Comparison of ENCODE assay signal across 8 cellular contexts in the genomic region with DNA sequence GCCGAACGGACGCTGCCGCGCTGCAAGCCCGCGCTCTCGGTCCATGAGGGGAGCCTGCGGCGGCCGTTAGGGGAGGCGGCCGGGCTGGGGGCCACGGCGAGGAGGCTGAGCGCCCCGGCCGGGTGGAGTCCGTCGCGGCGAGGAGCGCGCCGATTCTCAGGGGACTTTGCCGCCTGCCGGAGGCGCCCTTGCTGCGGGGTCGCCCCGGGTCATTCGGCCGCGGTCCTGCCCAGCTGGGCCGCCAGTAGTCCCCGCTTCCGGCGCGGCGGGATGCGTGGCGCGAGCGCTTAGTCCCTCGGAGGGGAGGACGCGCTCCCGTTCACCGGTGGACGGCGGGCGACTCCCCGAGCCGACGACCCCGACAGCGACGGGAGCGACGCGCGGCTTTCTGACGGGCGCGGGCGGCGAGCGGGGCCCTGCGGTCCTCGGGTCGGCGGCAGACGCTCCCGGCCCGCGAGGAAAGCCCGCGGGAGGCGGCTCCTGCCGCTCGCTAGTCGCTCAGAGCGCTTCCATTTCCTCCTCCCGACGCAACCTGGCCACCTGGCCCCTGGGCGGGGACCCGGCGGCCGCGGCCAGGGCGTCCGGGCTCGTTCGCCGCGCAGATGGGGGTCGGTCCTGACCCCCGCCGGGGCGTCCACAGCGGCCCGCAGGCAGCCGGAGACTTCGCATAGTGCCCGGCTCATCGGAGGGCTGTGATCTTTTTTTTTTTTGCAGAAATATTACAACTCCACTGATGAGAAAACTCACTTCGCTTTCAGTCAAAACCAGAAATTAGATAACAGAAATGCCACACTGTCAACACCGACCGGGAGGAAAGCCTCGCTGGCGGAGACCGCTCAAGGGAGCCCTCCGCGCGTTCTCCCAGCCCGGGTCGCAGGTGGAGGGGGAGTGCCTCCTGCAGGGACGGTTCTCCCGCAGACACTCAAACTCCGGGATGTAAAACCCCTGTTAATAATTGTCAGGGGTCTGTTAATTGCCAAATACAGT. TPM values are rescaled to one million over a fixed set of nuclear protein-coding genes. Genes with fewer than 3 reads are reported as not detected.
DNase-seq lines count a peak whose midpoint lies in the region; ATAC-seq, FAIRE-seq and TF ChIP-seq lines count a peak whose summit lies in the region.

No MANE protein-coding gene starts in this region.

- H3K4me3 ChIP-seq in A673 (ENCODE audit: low read depth, low read length, poor library complexity, severe bottlenecking) (peak overlapping the region; percentile 89), esophagus muscularis mucosa (peak overlapping the region; percentile 83 to 99 (median 90))

- no peak for TF ChIP-seq EP300 in esophagus muscularis mucosa (IDR thresholded peaks at IDR 0.05)

- under 1% methylated on average over 52 of the region's 120 CpGs for WGBS in esophagus muscularis mucosa

- FAIRE-seq in GM12892 (lab: Jason Lieb, UNC): peak; percentile 63

- BruUV-seq in A673 (replicated peaks; lab: Mats Ljungman, UMichigan): no TSS peak

- H3K27me3 ChIP-seq in A673 (replicated peaks; ENCODE audit: insufficient read depth, low read depth, low read length, poor library complexity): no peaks in the 10 kb centered on the region
- H3K27me3 ChIP-seq in esophagus muscularis mucosa: no peaks in the 10 kb centered on the region

- H3K27ac ChIP-seq in A673 (ENCODE audit: low read depth, low read length, poor library complexity, severe bottlenecking): peak overlapping the region; percentile 97
- peak overlapping the region; percentile 97 to 100 (median 98) for H3K27ac ChIP-seq in esophagus muscularis mucosa (replicated peaks in 1 of 4)

- H3K9me3 ChIP-seq in A673 (ENCODE audit: low read depth, low read length, poor library complexity, severe bottlenecking): no peaks in the 10 kb centered on the region
- peaks cover 0 to 4% (median 0%) of the 10 kb centered on the region in 4 donors for H3K9me3 ChIP-seq in esophagus muscularis mucosa

- intact Hi-C loops in A673 (cut with micrococcal nuclease; ENCODE audit: unreplicated experiment) (loop anchor here (5.0 kb wide), 2 partner anchors 107 to 128 kb away; no protein-coding TSS in a partner anchor), esophagus muscularis mucosa (cut with DNase I) (loop anchor here (5.0 kb wide), 2 partner anchors 78 to 133 kb away; partner anchors contain the start of gene PRDM15), natural killer cell (cut with micrococcal nuclease) (loop anchor here (1.0 to 5.0 kb wide), 2 partner anchors 52 to 133 kb away; partner anchors contain the start of gene PRDM15)
- intact Hi-C loops in activated CD4-positive, alpha-beta memory T cell treated with anti-CD3 and anti-CD28 coated beads for 36 hours (cut with micrococcal nuclease): loop anchor here (1.0 kb wide), 2 partner anchors 8 to 52 kb away; no protein-coding TSS in a partner anchor

- H3K27me3 Mint-ChIP-seq in activated CD4-positive, alpha-beta memory T cell treated with anti-CD3 and anti-CD28 coated beads for 36 hours: no peaks in the 10 kb centered on the region
- H3K27me3 Mint-ChIP-seq in natural killer cell (ENCODE audit: low read depth in 2 of 2): peaks cover 0 to 11% of the 10 kb centered on the region in 2 donors

- TF ChIP-seq POLR2A in GM12892 (IDR thresholded peaks at IDR 0.05; ENCODE audit: low read depth, low read length) (peak; percentile 41; the same call in 1 of the 2 replicates), esophagus muscularis mucosa (IDR thresholded peaks at IDR 0.05; ENCODE audit: low read depth) (no peak)

- POLR2A ChIA-PET in A673 (lab: Charles Lee; ENCODE audit: low non-redundant PET): no interaction called here
- POLR2A ChIA-PET in activated CD4-positive, alpha-beta memory T cell treated with anti-CD3 and anti-CD28 coated beads for 36 hours (lab: Charles Lee): interaction anchor here (1.1 to 1.4 kb wide), 2 partner anchors 97 to 131 kb away, joined by 3 to 8 read pairs; partner anchors contain the start of gene PRDM15

- H3K4me3 Mint-ChIP-seq in activated CD4-positive, alpha-beta memory T cell treated with anti-CD3 and anti-CD28 coated beads for 36 hours: peak overlapping the region; percentile 77
- peak overlapping the region; percentile 94 for H3K4me3 Mint-ChIP-seq in natural killer cell

- CTCF ChIA-PET in A673 (lab: Charles Lee): interaction anchor here (0.6 kb wide), 1 partner anchor 727 kb away, joined by 4 read pairs; no protein-coding TSS in a partner anchor
- CTCF ChIA-PET in activated CD4-positive, alpha-beta memory T cell treated with anti-CD3 and anti-CD28 coated beads for 36 hours (lab: Charles Lee): interaction anchor here (0.6 to 1.4 kb wide), 3 partner anchors 97 to 1003 kb away, joined by 4 to 6 read pairs (median 5); no protein-coding TSS in a partner anchor

- peak; percentile 30 for ATAC-seq in HG02642 (IDR thresholded peaks at IDR 0.05; ENCODE audit: poor library complexity, unreplicated experiment)
- peak in 2 of 3 donors; percentile 2 to 4 for ATAC-seq in natural killer cell

- peak overlapping the region; percentile 73 for H3K27ac Mint-ChIP-seq in activated CD4-positive, alpha-beta memory T cell treated with anti-CD3 and anti-CD28 coated beads for 36 hours
- peak overlapping the region; percentile 95 to 98 for H3K27ac Mint-ChIP-seq in natural killer cell

- no peak for TF ChIP-seq CTCF in A673 (conservative IDR thresholded peaks at IDR 0.05; ENCODE audit: low read depth, low read length)
- TF ChIP-seq CTCF in esophagus muscularis mucosa (IDR thresholded peaks at IDR 0.05): peak; percentile 6 to 27 (median 23)
- TF ChIP-seq CTCF in natural killer cell (IDR thresholded peaks at IDR 0.05): no peak

- DNase-seq in A673 (ENCODE audit: low spot score) (peak; percentile 37), GM12892 (ENCODE audit: insufficient read length) (peak; percentile 48), NCI-H1694 (lab: John Stamatoyannopoulos, UW) (peak; percentile 12), esophagus muscularis mucosa (ENCODE audit: extremely low spot score) (peak; percentile 89), natural killer cell (peak; percentile 24), NCI-H128 (lab: John Stamatoyannopoulos, UW; ENCODE audit: unreplicated experiment) (no peak)
- peak; percentile 51 for DNase-seq in activated CD4-positive, alpha-beta memory T cell treated with anti-CD3 and anti-CD28 coated beads for 36 hours

- H3K4me1 Mint-ChIP-seq in activated CD4-positive, alpha-beta memory T cell treated with anti-CD3 and anti-CD28 coated beads for 36 hours (ENCODE audit: low read depth): peaks cover 21% of the 10 kb centered on the region
- peaks cover 6 to 20% of the 10 kb centered on the region in 2 donors for H3K4me1 Mint-ChIP-seq in natural killer cell

- no peaks in the 10 kb centered on the region for H3K36me3 ChIP-seq in A673 (ENCODE audit: insufficient read depth, low read length, poor library complexity, severe bottlenecking)
- H3K36me3 ChIP-seq in esophagus muscularis mucosa: peaks cover 0 to 4% (median 0%) of the 10 kb centered on the region in 4 donors

- H3K36me3 Mint-ChIP-seq in activated CD4-positive, alpha-beta memory T cell treated with anti-CD3 and anti-CD28 coated beads for 36 hours: peaks cover 17% of the 10 kb centered on the region
- H3K36me3 Mint-ChIP-seq in natural killer cell: no peaks in the 10 kb centered on the region

- H3K4me1 ChIP-seq in A673 (ENCODE audit: insufficient read depth, low read length, poor library complexity, severe bottlenecking) (peaks cover 7% of the 10 kb centered on the region), esophagus muscularis mucosa (peaks cover 10 to 21% (median 16%) of the 10 kb centered on the region in 4 donors)

- peaks cover 6% of the 10 kb centered on the region for H3K9me3 Mint-ChIP-seq in activated CD4-positive, alpha-beta memory T cell treated with anti-CD3 and anti-CD28 coated beads for 36 hours
- no peaks in the 10 kb centered on the region for H3K9me3 Mint-ChIP-seq in natural killer cell

RNA-seq across cellular contexts. Expression of gene ZBTB21, which starts 0.6 kb away (rescaled TPM):
- 19.5 and 20.7 TPM in 2 replicates for total RNA-seq in A673 (2021)
- 9.0 TPM for polyA plus RNA-seq in GM12892 (2012; ENCODE audit: missing spikeins)
- total RNA-seq in activated CD4-positive, alpha-beta memory T cell treated with anti-CD3 and anti-CD28 coated beads for 36 hours: 10 to 100 TPM; 23.6 to 24.1 TPM
- total RNA-seq in esophagus muscularis mucosa: 10 to 100 TPM in 1 of 4 donors, 1 to 10 TPM in 3; 5.9 to 15.1 (median 9.2) TPM
- total RNA-seq in natural killer cell: 100 to 1,000 TPM in 2 of 3 donors, 10 to 100 TPM in 1; 78.2 to 113 (median 100) TPM

RNA-seq across cellular contexts. Expression of gene C2CD2, which starts 57.0 kb away (rescaled TPM):
- total RNA-seq in A673 (2021) (9.2 and 10.8 TPM in 2 replicates), esophagus muscularis mucosa (10 to 100 TPM; 11.6 to 25.3 (median 18.9) TPM), natural killer cell (10 to 100 TPM in 1 of 3 donors, 1 to 10 TPM in 2; 2.1 to 10.1 (median 8.9) TPM)
- polyA plus RNA-seq in GM12892 (2012; ENCODE audit: missing spikeins): 12.8 TPM
- total RNA-seq in activated CD4-positive, alpha-beta memory T cell treated with anti-CD3 and anti-CD28 coated beads for 36 hours: 1 to 10 TPM; 3.8 to 7.5 TPM

Comparison
In these comparisons a context has a peak if more than half of its experiments do, and no peak if none do; other contexts are left out.
1. CTCF ChIP-seq: peak in esophagus muscularis mucosa (3 of 3); none in A673 (single experiment) and natural killer cell (single experiment).